Comparison of ENCODE assay signal across 20 cellular contexts in the genomic region with DNA sequence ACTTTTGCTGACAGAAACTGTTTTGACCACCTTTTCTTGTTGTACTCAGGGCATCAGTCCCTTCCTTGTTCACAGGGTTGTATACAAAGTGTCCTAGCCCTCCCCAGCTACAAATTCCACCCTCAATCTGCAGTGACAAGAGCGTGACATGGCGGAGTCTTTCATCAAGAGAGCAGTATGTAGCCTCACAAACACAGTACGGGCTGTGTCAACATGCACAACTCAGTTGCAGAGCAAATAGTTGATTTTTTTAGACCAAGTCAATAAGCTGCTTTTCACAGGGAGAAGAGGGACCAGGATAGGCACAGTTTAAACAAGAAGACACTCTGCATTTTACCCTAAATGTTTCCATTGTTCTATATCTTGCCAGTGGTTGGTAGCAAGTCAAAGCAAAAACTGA. TPM values are rescaled to one million over a fixed set of nuclear protein-coding genes. Genes with fewer than 3 reads are reported as not detected.
DNase-seq lines count a peak whose midpoint lies in the region; ATAC-seq, FAIRE-seq and TF ChIP-seq lines count a peak whose summit lies in the region.
"Had no signal": no experiment of that assay in that cellular context is flagged by ENCODE, and none has a peak within 500 bp of the region (broad histone marks: within the 10 kb centered on the region; RNA-seq: fewer than 3 reads in every experiment).

No MANE protein-coding gene starts in this region.

- no peak for TF ChIP-seq CTCF in HepG2 (CRISPR knock-in tag; IDR thresholded peaks at IDR 0.05)
- no peak for TF ChIP-seq CTCF in right lobe of liver (IDR thresholded peaks at IDR 0.05)
- no peak for TF ChIP-seq CTCF in left lung (IDR thresholded peaks at IDR 0.05)
- TF ChIP-seq CTCF in coronary artery (IDR thresholded peaks at IDR 0.05) = no peak

- TF ChIP-seq EP300 in HepG2 (IDR thresholded peaks at IDR 0.05; ENCODE audit: low read depth in 2 of 2, low read length in 2 of 2) (peak in 1 of 2 experiments; percentile 13; a peak in 1 of 4 replicates), HepG2 (CRISPR knock-in tag; IDR thresholded peaks at IDR 0.05; ENCODE audit: borderline replicate concordance) (peak; percentile 14; the same call in 1 of the 2 replicates)

- TF ChIP-seq RAD21 in HepG2 (CRISPR knock-in tag; IDR thresholded peaks at IDR 0.05) = no peak

- FAIRE-seq in HepG2 (lab: Jason Lieb, UNC) = peak; percentile 81
- FAIRE-seq: RCC 7860 had no signal

- POLR2A ChIA-PET in HepG2 (lab: Yijun Ruan, JAX) = interaction anchor here (0.5 kb wide), 1 partner anchor 220 kb away, joined by 3 read pairs; no protein-coding TSS in a partner anchor

- H3K79me2 ChIP-seq in HepG2 (ENCODE audit: insufficient read depth, low read length) = no peaks in the 10 kb centered on the region

- H2AFZ ChIP-seq in HepG2 (ENCODE audit: low read length) = no peak overlapping the region
- H2AFZ ChIP-seq: GM23248 had no signal

- H3K4me2 ChIP-seq in HepG2 (ENCODE audit: low read depth, low read length) = peak overlapping the region; percentile 39

- H3K27me3 ChIP-seq in HepG2 (ENCODE audit: control insufficient read depth in 1 of 2, insufficient read depth in 2 of 2, low read length in 2 of 2) (no peaks in the 10 kb centered on the region), right lobe of liver (no peaks in the 10 kb centered on the region), left lung (peaks cover 0 to 6% of the 10 kb centered on the region in 2 donors)
- H3K27me3 ChIP-seq: BE2C, SJSA1 had no signal

- ATAC-seq in HepG2 (peak; percentile 92), right lobe of liver (no peak), left lung (peak; percentile 25), GM18909 (IDR thresholded peaks at IDR 0.05; ENCODE audit: poor library complexity, unreplicated experiment) (no peak)

- H3K9me3 ChIP-seq in HepG2 (ENCODE audit: low read length) (no peaks in the 10 kb centered on the region), right lobe of liver (no peaks in the 10 kb centered on the region), left lung (no peaks in the 10 kb centered on the region)
- H3K9me3 ChIP-seq: BE2C, SJSA1 had no signal

- H3K36me3 ChIP-seq in HepG2 (replicated peaks in 1 of 2; ENCODE audit: control insufficient read depth in 1 of 2, insufficient read depth in 2 of 2, low read length in 2 of 2) = no peaks in the 10 kb centered on the region
- no peaks in the 10 kb centered on the region for H3K36me3 ChIP-seq in right lobe of liver
- H3K36me3 ChIP-seq in left lung = no peaks in the 10 kb centered on the region
- H3K36me3 ChIP-seq: BE2C, SJSA1 had no signal

- BruUV-seq in HepG2 (replicated peaks; lab: Mats Ljungman, UMichigan) = no TSS peak

- H3K27ac ChIP-seq in HepG2 (ENCODE audit: extremely low read length, insufficient read depth, low read length) (no peak overlapping the region), right lobe of liver (no peak overlapping the region), left lung (no peak overlapping the region), coronary artery (no peak overlapping the region)
- H3K27ac ChIP-seq: GM23248, HL-60, SJSA1 had no signal

- DNase-seq in HepG2 (ENCODE audit: low spot score) (peak; percentile 59), right lobe of liver (no peak), NCI-H345 treated with DMSO at 0.1 percent for 48 hours (lab: John Stamatoyannopoulos, UW; ENCODE audit: unreplicated experiment) (peak; percentile 37), left lung (no peak), coronary artery (ENCODE audit: low spot score) (no peak)
- DNase-seq in activated CD4-positive, CD25-positive, alpha-beta regulatory T cell treated with anti-CD3 and anti-CD28 coated beads, Interleukin-2, amount 50 U/mL, for 72 hours = no peak
- DNase-seq: BE2C, GM23248, H9, HFFc6, KG1, NCI-H1092, NCI-H146, NCI-H2029 treated with DMSO at 0.1 percent for 48 hours, OCI-M1 had no signal

- no peak for TF ChIP-seq POLR2A in HepG2 (IDR thresholded peaks at IDR 0.05; ENCODE audit: insufficient read depth in 1 of 2, low read depth in 2 of 2, low read length in 2 of 2)
- no peak for TF ChIP-seq POLR2A in right lobe of liver (IDR thresholded peaks at IDR 0.05)

- no peak overlapping the region; a peak in 1 of 6 replicates for H3K4me3 ChIP-seq in HepG2 (replicated peaks in 1 of 3; ENCODE audit: insufficient read depth in 1 of 3, low read depth in 2 of 3, low read length in 3 of 3)
- no peak overlapping the region for H3K4me3 ChIP-seq in right lobe of liver
- H3K4me3 ChIP-seq in left lung = no peak overlapping the region
- H3K4me3 ChIP-seq in coronary artery = no peak overlapping the region
- H3K4me3 ChIP-seq: GM23248, SJSA1 had no signal

- intact Hi-C loops in HepG2 (cut with micrococcal nuclease; ENCODE audit: unreplicated experiment) (no loop called here), right lobe of liver (cut with DNase I) (no loop called here), left lung (cut with DNase I) (no loop called here)

- no peaks in the 10 kb centered on the region for H4K20me1 ChIP-seq in HepG2 (ENCODE audit: insufficient read depth, low read length)

- no peak overlapping the region for H3K9ac ChIP-seq in HepG2 (ENCODE audit: insufficient read depth, low read depth, low read length)
- H3K9ac ChIP-seq: GM23248 had no signal

- H3K4me1 ChIP-seq in HepG2 (ENCODE audit: insufficient read depth, low read length) = peaks cover 18% of the 10 kb centered on the region
- H3K4me1 ChIP-seq in right lobe of liver = no peaks in the 10 kb centered on the region
- H3K4me1 ChIP-seq in left lung = no peaks in the 10 kb centered on the region
- H3K4me1 ChIP-seq: BE2C, SJSA1 had no signal

- in situ Hi-C loops in HepG2 (cut with HindIII; ENCODE audit: extremely low pct_ligation_motif_present, low pct_unique_long_range_greater_than_20kb) = no loop called here

- CTCF ChIA-PET in HepG2 (lab: Yijun Ruan, JAX; ENCODE audit: low intra/inter-chr PET ratio, low total read pairs) = no interaction called here

- 0% methylated on average over 1 of the region's 3 CpGs for WGBS in HepG2 (ENCODE audit: low lambda C conversion rate)
- WGBS in right lobe of liver (ENCODE audit: insufficient coverage, low coverage, low lambda C conversion rate, missing lambda C conversion rate) = 34% methylated on average over 3 of the region's 3 CpGs

RNA-seq across cellular contexts. Expression of gene HS6ST2, which starts 8.6 kb away (rescaled TPM):
- total RNA-seq in HepG2 (2016; rRNA removed; fragmentation: Illumina TruSeq; extraction: Trizol) (not detected in 2 replicates), right lobe of liver (under 1 TPM in 1 of 6 experiments, not detected in 5; 0.09 TPM), left lung (1 to 10 TPM; 1.0 to 6.9 TPM)
- total RNA-seq in HepG2 (2016; cell fraction: cytosol; rRNA removed; fragmentation: Illumina TruSeq; extraction: Trizol; ENCODE audit: low read depth) = not detected in 2 replicates
- total RNA-seq in HepG2 (2016; cell fraction: insoluble cytoplasmic fraction; rRNA removed; fragmentation: Illumina TruSeq; extraction: Trizol) = 0.06 TPM in 1 of 2 replicates, not detected in the other
- total RNA-seq in HepG2 (2016; cell fraction: membrane; rRNA removed; fragmentation: Illumina TruSeq; extraction: Trizol) = not detected in 2 replicates
- total RNA-seq in HepG2 (2016; cell fraction: nucleus; rRNA removed; fragmentation: Illumina TruSeq; extraction: Trizol) = not detected in 2 replicates
- polyA plus RNA-seq in HepG2 (2011; rRNA removed) = 0.05 TPM in 2 replicates
- polyA plus RNA-seq in HepG2 (2011; cell fraction: cytosol; rRNA removed) = 0.05 and 0.08 TPM in 2 replicates
- polyA plus RNA-seq in HepG2 (2011; cell fraction: nucleus; rRNA removed) = not detected in 2 replicates
- polyA plus RNA-seq in HepG2 (2012) = 0.03 TPM in 1 of 2 replicates, not detected in the other
- polyA plus RNA-seq in HepG2 (2016; cell fraction: cytosol; fragmentation: Illumina TruSeq; extraction: Trizol; ENCODE audit: low read depth) = not detected in 2 replicates
- polyA plus RNA-seq in HepG2 (2016; cell fraction: insoluble cytoplasmic fraction; fragmentation: Illumina TruSeq; extraction: Trizol; ENCODE audit: low read depth) = 0.04 TPM in 1 of 2 replicates, not detected in the other
- polyA plus RNA-seq in HepG2 (2016; cell fraction: membrane; fragmentation: Illumina TruSeq; extraction: Trizol; ENCODE audit: low read depth) = not detected in 2 replicates
- polyA plus RNA-seq in HepG2 (2016; cell fraction: nucleus; fragmentation: Illumina TruSeq; extraction: Trizol; ENCODE audit: insufficient read depth, low read depth) = not detected in 2 replicates
- 0.32 and 62.6 TPM in 2 replicates for polyA minus RNA-seq in HepG2 (2011; rRNA and poly(A)+ RNA removed; ENCODE audit: low replicate concordance)
- polyA minus RNA-seq in HepG2 (2011; cell fraction: cytosol; rRNA and poly(A)+ RNA removed) = not detected in 2 replicates
- polyA minus RNA-seq in HepG2 (2011; cell fraction: nucleus; rRNA and poly(A)+ RNA removed) = 0.13 and 0.25 TPM in 2 replicates
- total RNA-seq: GM23248, HFFc6, HT-29, SJSA1 had no signal
- polyA plus RNA-seq: GM23248 had no signal

Comparison
In these comparisons a context has a peak if more than half of its experiments do, and no peak if none do; other contexts are left out.
1. ATAC-seq: peak in HepG2 (single experiment) and left lung (single experiment); none in right lobe of liver (0 of 4) and GM18909 (single experiment).
2. DNase-seq: peak in HepG2 (single experiment) and NCI-H345 treated with DMSO at 0.1 percent for 48 hours (single experiment); none in right lobe of liver (0 of 3), left lung (0 of 2), activated CD4-positive, CD25-positive, alpha-beta regulatory T cell treated with anti-CD3 and anti-CD28 coated beads, Interleukin-2, amount 50 U/mL, for 72 hours (single experiment) and coronary artery (single experiment).